In genomic region chr20:47875302-47876025, GRCh38 we compare ENCODE assay signal across 19 cellular contexts.
DNase-seq lines count a peak whose midpoint lies in the region; ATAC-seq and TF ChIP-seq lines count a peak whose summit lies in the region.
"Had no signal": no experiment of that assay in that cellular context is flagged by ENCODE, and none has a peak within 500 bp of the region (broad histone marks: within the 10 kb centered on the region; RNA-seq: fewer than 3 reads in every experiment).

No MANE protein-coding gene starts in this region.

- H3K9me2 ChIP-seq in PC-3 (replicated peaks; ENCODE audit: low read length) = no peaks in the 10 kb centered on the region

- H3K9ac ChIP-seq in PC-3 (ENCODE audit: low read length) = no peak overlapping the region
- H3K9ac ChIP-seq: neural progenitor cell had no signal

- no peaks in the 10 kb centered on the region for H3F3A ChIP-seq in PC-3 (ENCODE audit: low read length, unreplicated experiment)

- no peaks in the 10 kb centered on the region for H4K20me1 ChIP-seq in PC-3 (ENCODE audit: low read length)

- POLR2A ChIA-PET in PC-3 (lab: Charles Lee; ENCODE audit: unreplicated experiment) = no interaction called here

- no peaks in the 10 kb centered on the region for H3K79me2 ChIP-seq in PC-3 (ENCODE audit: low read length)

- H3K4me1 ChIP-seq in PC-3 (ENCODE audit: insufficient read depth, low read length) = peaks cover 9% of the 10 kb centered on the region
- H3K4me1 ChIP-seq: gastroesophageal sphincter, left lung, neural progenitor cell, psoas muscle, SJSA1, upper lobe of right lung had no signal

- peak; percentile 64 for DNase-seq in AG10803 (ENCODE audit: low read depth)
- peak; percentile 43 for DNase-seq in amniotic epithelial cell (ENCODE audit: low read depth)
- peak; percentile 55 for DNase-seq in iris pigment epithelial cell (ENCODE audit: low read depth)
- DNase-seq in pulmonary artery endothelial cell (ENCODE audit: low read depth, low spot score) = peak; percentile 20
- no peak for DNase-seq in PC-3
- no peak for DNase-seq in NCI-H2081 treated with DMSO at 0.1 percent for 48 hours (lab: John Stamatoyannopoulos, UW)
- no peak for DNase-seq in head of caudate nucleus
- DNase-seq in DMS79 (lab: John Stamatoyannopoulos, UW) = no peak
- DNase-seq: activated CD4-positive, alpha-beta T cell treated with anti-CD3 and anti-CD28 coated beads, Interleukin-2, amount 50 U/mL, for 1 hour; left lung; NCI-H446; psoas muscle; stimulated activated CD4-positive, alpha-beta T cell treated with anti-CD3 and anti-CD28 coated beads, Interleukin-12 subunit alpha, Interleukin-12 subunit beta, amount 100 ng/mL, for 4 hours; upper lobe of right lung had no signal

- H3K4me2 ChIP-seq in PC-3 (ENCODE audit: low read length) = no peak overlapping the region
- H3K4me2 ChIP-seq: neural progenitor cell had no signal

- intact Hi-C loops in PC-3 (cut with micrococcal nuclease) = no loop called here
- intact Hi-C loops in head of caudate nucleus (cut with DNase I) = no loop called here

- H2AFZ ChIP-seq in PC-3 (ENCODE audit: low read length) = no peak overlapping the region
- H2AFZ ChIP-seq: neural progenitor cell had no signal

- BruUV-seq in PC-3 (replicated peaks; lab: Mats Ljungman, UMichigan) = no TSS peak

- no peak overlapping the region for H3K27ac ChIP-seq in PC-3 (ENCODE audit: low read length)
- H3K27ac ChIP-seq: gastroesophageal sphincter, left lung, neural progenitor cell, psoas muscle, SJSA1, upper lobe of right lung, VCaP had no signal

- no peaks in the 10 kb centered on the region for H3K9me3 ChIP-seq in PC-3 (ENCODE audit: low read length)
- H3K9me3 ChIP-seq: gastroesophageal sphincter, left lung, psoas muscle, SJSA1, upper lobe of right lung had no signal

- CTCF ChIA-PET in PC-3 (lab: Charles Lee) = no interaction called here

- ATAC-seq in PC-3 = no peak
- ATAC-seq: gastroesophageal sphincter, K562, left lung, psoas muscle, upper lobe of right lung had no signal

- H3K27me3 ChIP-seq in PC-3 (ENCODE audit: low read length) = no peaks in the 10 kb centered on the region
- H3K27me3 ChIP-seq: gastroesophageal sphincter, neural progenitor cell had no signal

- H3K4me3 ChIP-seq in AG10803 (ENCODE audit: low read length) (no peak overlapping the region), PC-3 (ENCODE audit: low read length) (no peak overlapping the region)
- H3K4me3 ChIP-seq: gastroesophageal sphincter, K562, left lung, neural progenitor cell, psoas muscle, SJSA1, upper lobe of right lung had no signal

- TF ChIP-seq CTCF in AG10803 (conservative IDR thresholded peaks at IDR 0.05; ENCODE audit: low read length) (no peak), PC-3 (conservative IDR thresholded peaks at IDR 0.05; ENCODE audit: low read depth, low read length) (no peak)

- H3K36me3 ChIP-seq in PC-3 (ENCODE audit: low read depth, low read length) = no peaks in the 10 kb centered on the region
- H3K36me3 ChIP-seq: gastroesophageal sphincter, left lung, neural progenitor cell, SJSA1, upper lobe of right lung had no signal

Comparison
In these comparisons a context has a peak if more than half of its experiments do, and no peak if none do; other contexts are left out.
1. DNase-seq: peak in AG10803 (single experiment), amniotic epithelial cell (single experiment), iris pigment epithelial cell (single experiment) and pulmonary artery endothelial cell (single experiment); none in PC-3 (single experiment), NCI-H2081 treated with DMSO at 0.1 percent for 48 hours (single experiment), head of caudate nucleus (0 of 42) and DMS79 (single experiment).